1 cellular context compared by ENCODE assay signal in genomic region chr20:46014517-46015396, GRCh38.
TF ChIP-seq lines count a peak whose summit lies in the region.

No MANE protein-coding gene starts in this region.

TF ChIP-seq in IMR-90, 13 proteins besides CTCF, POLR2A, EP300 and RAD21:
- no peak for TF ChIP-seq USF2 (IDR thresholded peaks at IDR 0.05; ENCODE audit: low read depth, low read length)
- no peak for TF ChIP-seq RCOR1 (IDR thresholded peaks at IDR 0.05; ENCODE audit: insufficient replicate concordance, low read length)
- no peak for TF ChIP-seq BHLHE40 (IDR thresholded peaks at IDR 0.05; ENCODE audit: low read depth, low read length)
- TF ChIP-seq FOS (IDR thresholded peaks at IDR 0.05; ENCODE audit: low read depth, low read length): no peak
- TF ChIP-seq SMC3 (IDR thresholded peaks at IDR 0.05; ENCODE audit: low read depth, low read length): no peak
- no peak for TF ChIP-seq MAFK (IDR thresholded peaks at IDR 0.05; ENCODE audit: low read depth, low read length)
- no peak for TF ChIP-seq NFE2L2 (IDR thresholded peaks at IDR 0.05; ENCODE audit: low read depth, low read length)
- no peak for TF ChIP-seq MAZ (IDR thresholded peaks at IDR 0.05; ENCODE audit: borderline replicate concordance, low read depth, low read length)
- no peak for TF ChIP-seq CHD1 (IDR thresholded peaks at IDR 0.05; ENCODE audit: low read depth, low read length)
- no peak for TF ChIP-seq CEBPB (IDR thresholded peaks at IDR 0.05; ENCODE audit: low read depth, low read length)
- no peak for TF ChIP-seq RFX5 (IDR thresholded peaks at IDR 0.05; ENCODE audit: low read depth, low read length)
- TF ChIP-seq MXI1 (IDR thresholded peaks at IDR 0.05; ENCODE audit: borderline replicate concordance, low read depth, low read length): no peak
- TF ChIP-seq ELK1 (IDR thresholded peaks at IDR 0.05; ENCODE audit: borderline replicate concordance, low read depth, low read length): no peak
